1 cellular context compared by ENCODE assay signal in the genomic region with DNA sequence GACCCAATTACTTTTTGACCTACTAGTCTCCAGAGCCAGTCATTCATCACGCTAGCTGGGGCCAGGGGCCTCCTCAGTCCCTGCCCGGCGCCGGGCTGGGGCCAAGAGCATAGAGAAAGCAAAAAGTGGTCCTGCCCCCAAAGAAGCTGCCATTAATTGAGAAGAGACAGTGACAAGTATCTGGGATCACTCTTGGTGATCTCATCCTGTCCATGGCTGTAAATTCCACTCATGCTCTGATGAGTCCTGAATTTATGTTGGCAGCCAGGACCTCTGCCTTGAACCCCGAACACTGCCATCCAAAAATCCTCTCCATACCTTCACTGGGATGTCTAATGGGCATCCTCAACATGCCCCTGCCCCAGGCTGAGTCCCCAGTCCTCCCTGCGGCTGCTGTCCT.
TF ChIP-seq lines count a peak whose summit lies in the region.

No MANE protein-coding gene starts in this region.

TF ChIP-seq in H1, 55 proteins besides CTCF, POLR2A, EP300 and RAD21:
- TF ChIP-seq CREB1 (IDR thresholded peaks at IDR 0.05) (no peak), POU5F1 (IDR thresholded peaks at IDR 0.05; ENCODE audit: low read depth, low read length) (no peak), ZNF274 (IDR thresholded peaks at IDR 0.05; ENCODE audit: borderline replicate concordance, extremely low read depth, low read length) (no peak), TEAD4 (IDR thresholded peaks at IDR 0.05; ENCODE audit: low read depth, low read length) (no peak), BCL11A (IDR thresholded peaks at IDR 0.05; ENCODE audit: low read depth in 2 of 2, low read length in 2 of 2) (no peak), GABPA (IDR thresholded peaks at IDR 0.05; ENCODE audit: borderline replicate concordance, insufficient read depth, low read length) (no peak), RFX5 (IDR thresholded peaks at IDR 0.05; ENCODE audit: borderline replicate concordance, low read depth, low read length) (no peak), TAF1 (IDR thresholded peaks at IDR 0.05; ENCODE audit: low read depth, low read length) (no peak), FOSL1 (IDR thresholded peaks at IDR 0.05; ENCODE audit: insufficient read depth, low read depth, low read length) (no peak), CHD1 (IDR thresholded peaks at IDR 0.05; ENCODE audit: low read depth, low read length) (no peak), JUN (IDR thresholded peaks at IDR 0.05; ENCODE audit: low read depth, low read length) (no peak), JUND (IDR thresholded peaks at IDR 0.05; ENCODE audit: low read length) (no peak), PHF8 (conservative IDR thresholded peaks at IDR 0.05; ENCODE audit: low read depth, low read length) (no peak)
